9 cellular contexts compared by ENCODE assay signal in genomic region chr6:46410330-46410953, GRCh38.
DNase-seq lines count a peak whose midpoint lies in the region; ATAC-seq and TF ChIP-seq lines count a peak whose summit lies in the region.
"Had no signal": no experiment of that assay in that cellular context is flagged by ENCODE, and none has a peak within 500 bp of the region (broad histone marks: within the 10 kb centered on the region; RNA-seq: fewer than 3 reads in every experiment).

No MANE protein-coding gene starts in this region.

- peak; percentile 87 for TF ChIP-seq CTCF in AG10803 (conservative IDR thresholded peaks at IDR 0.05; ENCODE audit: low read length)
- TF ChIP-seq CTCF in GM13976 (IDR thresholded peaks at IDR 0.05; ENCODE audit: borderline replicate concordance, control extremely low read depth, extremely low read depth, insufficient read depth, missing control alignments), result peak; percentile 50
- TF ChIP-seq CTCF in thoracic aorta (IDR thresholded peaks at IDR 0.05), result peak; percentile 54

- H3K27me3 ChIP-seq in thoracic aorta (replicated peaks; ENCODE audit: insufficient read depth), result no peaks in the 10 kb centered on the region

- H3K9me3 ChIP-seq in thoracic aorta, result no peaks in the 10 kb centered on the region

- no peaks in the 10 kb centered on the region for H3K36me3 ChIP-seq in thoracic aorta

- peak; percentile 42 for ATAC-seq in thoracic aorta (ENCODE audit: insufficient number of reproducible peaks, low FRiP score, low read depth)
- ATAC-seq in GM21786 (IDR thresholded peaks at IDR 0.05; ENCODE audit: unreplicated experiment), result no peak

- in situ Hi-C loops in GM13976 (cut with MboI; ENCODE audit: low sequenced_read_pairs, unreplicated experiment), result loop anchor here (10.0 kb wide), 1 partner anchor 316 kb away; no protein-coding TSS in a partner anchor

- peaks cover 41 to 73% of the 10 kb centered on the region in 2 donors for H3K4me1 ChIP-seq in thoracic aorta (ENCODE audit: control insufficient read depth in 1 of 2, low read depth in 2 of 2)

- H3K27ac ChIP-seq in thoracic aorta, result peak overlapping the region in 1 of 2 donors; percentile 28
- H3K27ac ChIP-seq: epithelial cell of prostate had no signal

- DNase-seq in AG10803 (ENCODE audit: low read depth), result peak; percentile 68
- DNase-seq in GM13976 (ENCODE audit: low spot score), result peak; percentile 51
- DNase-seq in NCI-H2081 treated with DMSO at 0.1 percent for 48 hours (lab: John Stamatoyannopoulos, UW), result peak; percentile 31
- DNase-seq in amniotic epithelial cell (ENCODE audit: low read depth), result peak; percentile 53
- peak; percentile 30 for DNase-seq in iPS-NIHi11 (ENCODE audit: low spot score)
- DNase-seq in thoracic aorta (ENCODE audit: low spot score), result no peak
- DNase-seq in activated gamma-delta T cell treated with Interleukin-2 at 50 U/mL for 16 hours, result no peak

- H3K4me3 ChIP-seq in AG10803 (ENCODE audit: low read length), result no peak overlapping the region
- H3K4me3 ChIP-seq in thoracic aorta, result no peak overlapping the region

Comparison
In these comparisons a context has a peak if more than half of its experiments do, and no peak if none do; other contexts are left out.
1. DNase-seq: peak in AG10803 (single experiment), GM13976 (single experiment), NCI-H2081 treated with DMSO at 0.1 percent for 48 hours (single experiment), amniotic epithelial cell (single experiment) and iPS-NIHi11 (single experiment); none in thoracic aorta (single experiment) and activated gamma-delta T cell treated with Interleukin-2 at 50 U/mL for 16 hours (single experiment).
2. Peak in every context shown above with its lines, with median percentiles within 50 percentile points of each other: CTCF ChIP-seq.